In genomic region chr13:67137044-67137735, GRCh38 we compare ENCODE assay signal across 24 cellular contexts.
DNase-seq lines count a peak whose midpoint lies in the region; ATAC-seq and TF ChIP-seq lines count a peak whose summit lies in the region.
"Had no signal": no experiment of that assay in that cellular context is flagged by ENCODE, and none has a peak within 500 bp of the region (broad histone marks: within the 10 kb centered on the region; RNA-seq: fewer than 3 reads in every experiment).

No MANE protein-coding gene starts in this region.

- ATAC-seq in IMR-90 (ENCODE audit: low read depth) (peak; percentile 35; the same call in 1 of the 2 replicates), GM18861 (IDR thresholded peaks at IDR 0.05; ENCODE audit: unreplicated experiment) (no peak), GM21786 (IDR thresholded peaks at IDR 0.05; ENCODE audit: unreplicated experiment) (no peak)
- ATAC-seq: activated CD8-positive, alpha-beta memory T cell treated with anti-CD3 and anti-CD28 coated beads, Interleukin-2, amount 10 ng/mL, durations not matched to agents 7 days and 5 days; activated naive CD8-positive, alpha-beta T cell treated with anti-CD3 and anti-CD28 coated beads, Interleukin-2, amount 50 U/mL, for 24 hours; activated T-cell treated with anti-CD3 and anti-CD28 coated beads, Interleukin-2, amount 50 U/mL, for 4 hours; natural killer cell treated with Interleukin-12 subunit alpha and Interleukin-12 subunit beta and Interleukin-15 and Interleukin-18, amount 100 ng/mL, for 72 hours; stimulated activated naive B cell treated with anti-CD40 and anti-IgM and Interleukin-4, amounts not matched to agents 10 μg/mL and 1 μg/mL and 100 μg/mL, for 72 hours; T-helper 17 cell had no signal

- no peak overlapping the region for H2BK5ac ChIP-seq in IMR-90 (ENCODE audit: low read depth, low read length, poor library complexity, severe bottlenecking)

- H2BK120ac ChIP-seq in IMR-90 (ENCODE audit: low read depth, low read length), result no peak overlapping the region

- no peak for TF ChIP-seq POLR2A in IMR-90 (IDR thresholded peaks at IDR 0.05; ENCODE audit: low read depth, low read length)

- in situ Hi-C loops in IMR-90 (cut with MboI; ENCODE audit: low sequenced_read_pairs), result no loop called here

- no peak overlapping the region for H2BK15ac ChIP-seq in IMR-90 (ENCODE audit: low read depth, low read length)

- H2AK5ac ChIP-seq in IMR-90 (ENCODE audit: low read depth, low read length), result no peak overlapping the region

- TF ChIP-seq CTCF in IMR-90 (conservative IDR thresholded peaks at IDR 0.05; ENCODE audit: low read depth, low read length) (no peak), OCI-LY3 (IDR thresholded peaks at IDR 0.05; ENCODE audit: low read depth, low read length) (no peak), choroid plexus epithelial cell (conservative IDR thresholded peaks at IDR 0.05; ENCODE audit: low read depth, low read length) (no peak)

- dilution Hi-C loops in IMR-90 (cut with HindIII; ENCODE audit: low sequenced_read_pairs, unreplicated experiment), result no loop called here

- H3K56ac ChIP-seq in IMR-90 (ENCODE audit: extremely low read depth, insufficient read depth, low read length), result no peak overlapping the region

- no peak overlapping the region for H3K4me2 ChIP-seq in IMR-90 (ENCODE audit: low read depth, low read length)
- H3K4me2 ChIP-seq in OCI-LY3 (ENCODE audit: low read length), result no peak overlapping the region

- no peak overlapping the region for H3K23ac ChIP-seq in IMR-90 (ENCODE audit: low read depth, low read length)

- CTCF ChIA-PET in IMR-90 (lab: Yijun Ruan, JAX), result no interaction called here

- H4K5ac ChIP-seq in IMR-90 (ENCODE audit: low read depth, low read length), result no peak overlapping the region

- H2BK20ac ChIP-seq in IMR-90 (ENCODE audit: low read depth, low read length), result no peak overlapping the region

- no peak overlapping the region for H2AK9ac ChIP-seq in IMR-90 (replicated peaks; ENCODE audit: low read depth, low read length, poor library complexity)

- H3K9ac ChIP-seq in IMR-90 (ENCODE audit: low read depth, low read length), result no peak overlapping the region
- no peak overlapping the region for H3K9ac ChIP-seq in OCI-LY3 (ENCODE audit: low read length)

- no peak overlapping the region for H3K14ac ChIP-seq in IMR-90 (replicated peaks; ENCODE audit: low read depth, low read length)

- no peaks in the 10 kb centered on the region for H3K79me2 ChIP-seq in OCI-LY3 (ENCODE audit: low read length)

- H3K36me3 ChIP-seq in IMR-90 (ENCODE audit: control insufficient read depth, insufficient read depth, low read length) (no peaks in the 10 kb centered on the region), OCI-LY3 (replicated peaks; ENCODE audit: low read depth, low read length) (no peaks in the 10 kb centered on the region)
- H3K36me3 ChIP-seq: heart right ventricle, upper lobe of left lung had no signal

- POLR2A ChIA-PET in IMR-90 (lab: Charles Lee; ENCODE audit: unreplicated experiment), result interaction anchor here (0.6 to 1.1 kb wide), 2 partner anchors 10 to 18 kb away, joined by 4 to 5 read pairs; no protein-coding TSS in a partner anchor

- H3K18ac ChIP-seq in IMR-90 (ENCODE audit: low read depth, low read length), result no peak overlapping the region

- H3K9me1 ChIP-seq in IMR-90 (ENCODE audit: insufficient read depth, low read length), result no peaks in the 10 kb centered on the region

- intact Hi-C loops in IMR-90 (cut with micrococcal nuclease), result no loop called here

- DNase-seq in IMR-90 (peak; percentile 62), choroid plexus epithelial cell (ENCODE audit: low read depth) (peak; percentile 71), iris pigment epithelial cell (ENCODE audit: low read depth) (peak; percentile 72), hepatic stellate cell (ENCODE audit: low spot score) (no peak), NCI-H1105 treated with DMSO at 0.1 percent for 48 hours (lab: John Stamatoyannopoulos, UW) (no peak)
- DNase-seq: activated CD8-positive, alpha-beta memory T cell treated with anti-CD3 and anti-CD28 coated beads, Interleukin-2, amount 10 ng/mL, durations not matched to agents 7 days and 5 days; activated naive CD8-positive, alpha-beta T cell treated with anti-CD3 and anti-CD28 coated beads, Interleukin-2, amount 50 U/mL, for 24 hours; activated T-cell treated with anti-CD3 and anti-CD28 coated beads, Interleukin-2, amount 50 U/mL, for 4 hours; cerebellar nuclear complex; H9; heart right ventricle; Karpas-422; kidney glomerular epithelial cell; mammary epithelial cell; MV-4-11; NCI-H1436 treated with DMSO at 0.1 percent for 48 hours; stimulated activated naive B cell treated with anti-CD40 and anti-IgM and Interleukin-4, amounts not matched to agents 10 μg/mL and 1 μg/mL and 100 μg/mL, for 72 hours; T-helper 17 cell; upper lobe of left lung had no signal

- H3K27ac ChIP-seq in IMR-90 (ENCODE audit: insufficient read depth, low read length), result no peak overlapping the region
- no peak overlapping the region for H3K27ac ChIP-seq in OCI-LY3 (ENCODE audit: low read length)
- H3K27ac ChIP-seq: skin epidermis, upper lobe of left lung had no signal

- H2AFZ ChIP-seq in IMR-90 (replicated peaks; ENCODE audit: low read length, poor library complexity) (no peak overlapping the region), OCI-LY3 (ENCODE audit: low read depth, low read length) (0 out of 2 replicates have a peak overlapping the region, but pooled peaks have one; percentile 33)

- no peak overlapping the region for H3K4ac ChIP-seq in IMR-90 (ENCODE audit: low read depth, low read length)

- no CpG with 5 or more reads among the region's 6 CpGs for WGBS in IMR-90 (ENCODE audit: extremely low coverage in 2 of 2, insufficient read length in 1 of 2), 2 experiments

- no peaks in the 10 kb centered on the region for H3K27me3 ChIP-seq in IMR-90 (ENCODE audit: control insufficient read depth, insufficient read depth, low read length)
- no peaks in the 10 kb centered on the region for H3K27me3 ChIP-seq in OCI-LY3 (ENCODE audit: low read depth, low read length)
- H3K27me3 ChIP-seq: heart right ventricle, upper lobe of left lung had no signal

- H3K79me1 ChIP-seq in IMR-90 (ENCODE audit: low read depth in 1 of 2, low read length in 2 of 2), result no peaks in the 10 kb centered on the region

- TF ChIP-seq RAD21 in IMR-90 (IDR thresholded peaks at IDR 0.05; ENCODE audit: low read length), result no peak

- H3K4me3 ChIP-seq in IMR-90 (ENCODE audit: insufficient read depth, low read depth, low read length), result no peak overlapping the region
- H3K4me3 ChIP-seq in OCI-LY3 (ENCODE audit: low read length), result no peak overlapping the region
- H3K4me3 ChIP-seq in choroid plexus epithelial cell (ENCODE audit: low read depth, low read length), result no peak overlapping the region
- H3K4me3 ChIP-seq: heart right ventricle, skin epidermis, upper lobe of left lung had no signal

- H3K9me3 ChIP-seq in IMR-90 (ENCODE audit: control insufficient read depth, insufficient read depth, low read length) (no peaks in the 10 kb centered on the region), OCI-LY3 (ENCODE audit: insufficient read depth, low read length) (no peaks in the 10 kb centered on the region)
- H3K9me3 ChIP-seq: heart right ventricle, upper lobe of left lung had no signal

- no peaks in the 10 kb centered on the region for H3K4me1 ChIP-seq in IMR-90 (ENCODE audit: control insufficient read depth, insufficient read depth, low read length)
- H3K4me1 ChIP-seq in OCI-LY3 (ENCODE audit: low read length), result no peaks in the 10 kb centered on the region
- H3K4me1 ChIP-seq: upper lobe of left lung had no signal

- BruUV-seq in IMR-90 (replicated peaks; lab: Mats Ljungman, UMichigan), result no TSS peak

- H4K20me1 ChIP-seq in IMR-90 (ENCODE audit: insufficient read depth, low read length) (no peaks in the 10 kb centered on the region), OCI-LY3 (ENCODE audit: insufficient read depth, low read length) (no peaks in the 10 kb centered on the region)

- no peak overlapping the region for H4K8ac ChIP-seq in IMR-90 (ENCODE audit: low read depth in 2 of 2, low read length in 2 of 2)

- H4K91ac ChIP-seq in IMR-90 (ENCODE audit: insufficient read depth, low read depth, low read length), result no peak overlapping the region

TF ChIP-seq in IMR-90, 13 proteins besides CTCF, POLR2A, EP300 and RAD21:
- TF ChIP-seq CEBPB (IDR thresholded peaks at IDR 0.05; ENCODE audit: low read depth, low read length), result peak; percentile 25; the same call in 1 of the 2 replicates
- TF ChIP-seq RCOR1 (IDR thresholded peaks at IDR 0.05; ENCODE audit: insufficient replicate concordance, low read length), result no peak

Comparison
In these comparisons a context has a peak if more than half of its experiments do, and no peak if none do; other contexts are left out.
1. DNase-seq: peak in IMR-90 (single experiment), choroid plexus epithelial cell (single experiment) and iris pigment epithelial cell (single experiment); none in hepatic stellate cell (single experiment) and NCI-H1105 treated with DMSO at 0.1 percent for 48 hours (single experiment).